ENCODE assay signal across 13 cellular contexts in genomic region chr10:3881622-3882021, GRCh38.
A peak's percentile ranks its signal among the peaks of the same experiment; 100 is the strongest.
DNase-seq lines count a peak whose midpoint lies in the region; ATAC-seq lines count a peak whose summit lies in the region.
"Had no signal": no experiment of that assay in that cellular context is flagged by ENCODE, and none has a peak within 500 bp of the region (broad histone marks: within the 10 kb centered on the region; RNA-seq: fewer than 3 reads in every experiment).

No MANE protein-coding gene starts in this region.

- H3K27ac Mint-ChIP-seq in activated CD4-positive, alpha-beta T cell treated with anti-CD3 and anti-CD28 coated beads, Interleukin-2, amount 10 ng/mL, durations not matched to agents 7 days and 5 days: peak overlapping the region; percentile 6
- H3K27ac Mint-ChIP-seq in IgD-negative memory B cell: peak overlapping the region in 2 of 3 donors; percentile 10 to 51
- peak overlapping the region; percentile 18 for H3K27ac Mint-ChIP-seq in stimulated activated memory B cell treated with anti-CD40 and anti-IgM and Interleukin-4, amounts not matched to agents 10 μg/mL and 1 μg/mL and 100 μg/mL, for 72 hours

- CTCF ChIA-PET in activated CD4-positive, alpha-beta T cell treated with anti-CD3 and anti-CD28 coated beads, Interleukin-2, amount 10 ng/mL, durations not matched to agents 7 days and 5 days (lab: Charles Lee): interaction anchor here (0.8 to 1.6 kb wide), 3 partner anchors 10 to 34 kb away, joined by 3 to 8 read pairs (median 3); no protein-coding TSS in a partner anchor

- H3K27me3 Mint-ChIP-seq in activated CD4-positive, alpha-beta T cell treated with anti-CD3 and anti-CD28 coated beads, Interleukin-2, amount 10 ng/mL, durations not matched to agents 7 days and 5 days: no peaks in the 10 kb centered on the region
- peaks cover 4% of the 10 kb centered on the region for H3K27me3 Mint-ChIP-seq in IgD-negative memory B cell
- H3K27me3 Mint-ChIP-seq in stimulated activated memory B cell treated with anti-CD40 and anti-IgM and Interleukin-4, amounts not matched to agents 10 μg/mL and 1 μg/mL and 100 μg/mL, for 72 hours: no peaks in the 10 kb centered on the region

- no peak for DNase-seq in activated CD4-positive, alpha-beta T cell treated with anti-CD3 and anti-CD28 coated beads, Interleukin-2, amount 10 ng/mL, durations not matched to agents 7 days and 5 days
- no peak for DNase-seq in activated CD4-positive, alpha-beta T cell treated with anti-CD3 and anti-CD28 coated beads, Interleukin-2, amount 50 U/mL, for 48 hours
- DNase-seq in islet precursor cell (peak; percentile 68), ecto neural progenitor cell (ENCODE audit: low spot score) (no peak), SKM-1 (lab: John Stamatoyannopoulos, UW; ENCODE audit: unreplicated experiment) (no peak)
- DNase-seq: 8988T, MV-4-11, NCI-H1417 treated with DMSO at 0.1 percent for 48 hours, NCI-H2029 treated with DMSO at 0.1 percent for 48 hours, NCI-H524 had no signal

- peaks cover 8% of the 10 kb centered on the region for H3K9me3 Mint-ChIP-seq in activated CD4-positive, alpha-beta T cell treated with anti-CD3 and anti-CD28 coated beads, Interleukin-2, amount 10 ng/mL, durations not matched to agents 7 days and 5 days
- H3K9me3 Mint-ChIP-seq in IgD-negative memory B cell: no peaks in the 10 kb centered on the region
- H3K9me3 Mint-ChIP-seq in stimulated activated memory B cell treated with anti-CD40 and anti-IgM and Interleukin-4, amounts not matched to agents 10 μg/mL and 1 μg/mL and 100 μg/mL, for 72 hours: no peaks in the 10 kb centered on the region

- no peak overlapping the region for H3K4me3 Mint-ChIP-seq in activated CD4-positive, alpha-beta T cell treated with anti-CD3 and anti-CD28 coated beads, Interleukin-2, amount 10 ng/mL, durations not matched to agents 7 days and 5 days
- H3K4me3 Mint-ChIP-seq in IgD-negative memory B cell: no peak overlapping the region
- H3K4me3 Mint-ChIP-seq in stimulated activated memory B cell treated with anti-CD40 and anti-IgM and Interleukin-4, amounts not matched to agents 10 μg/mL and 1 μg/mL and 100 μg/mL, for 72 hours: no peak overlapping the region

- peaks cover 9% of the 10 kb centered on the region for H3K36me3 Mint-ChIP-seq in activated CD4-positive, alpha-beta T cell treated with anti-CD3 and anti-CD28 coated beads, Interleukin-2, amount 10 ng/mL, durations not matched to agents 7 days and 5 days (ENCODE audit: low read depth)
- peaks cover 2% of the 10 kb centered on the region for H3K36me3 Mint-ChIP-seq in IgD-negative memory B cell
- peaks cover 7% of the 10 kb centered on the region for H3K36me3 Mint-ChIP-seq in stimulated activated memory B cell treated with anti-CD40 and anti-IgM and Interleukin-4, amounts not matched to agents 10 μg/mL and 1 μg/mL and 100 μg/mL, for 72 hours

- peaks cover 8% of the 10 kb centered on the region for H3K4me1 Mint-ChIP-seq in activated CD4-positive, alpha-beta T cell treated with anti-CD3 and anti-CD28 coated beads, Interleukin-2, amount 10 ng/mL, durations not matched to agents 7 days and 5 days
- H3K4me1 Mint-ChIP-seq in IgD-negative memory B cell: peaks cover 4 to 17% (median 13%) of the 10 kb centered on the region in 3 donors
- H3K4me1 Mint-ChIP-seq in stimulated activated memory B cell treated with anti-CD40 and anti-IgM and Interleukin-4, amounts not matched to agents 10 μg/mL and 1 μg/mL and 100 μg/mL, for 72 hours: peaks cover 39% of the 10 kb centered on the region

- POLR2A ChIA-PET in activated CD4-positive, alpha-beta T cell treated with anti-CD3 and anti-CD28 coated beads, Interleukin-2, amount 10 ng/mL, durations not matched to agents 7 days and 5 days (lab: Charles Lee): no interaction called here

- no peak for ATAC-seq in stimulated activated memory B cell treated with anti-CD40 and anti-IgM and Interleukin-4, amounts not matched to agents 10 μg/mL and 1 μg/mL and 100 μg/mL, for 72 hours
- no peak for ATAC-seq in GM19351 (IDR thresholded peaks at IDR 0.05; ENCODE audit: unreplicated experiment)
